ENCODE assay signal across 20 cellular contexts in the genomic region with DNA sequence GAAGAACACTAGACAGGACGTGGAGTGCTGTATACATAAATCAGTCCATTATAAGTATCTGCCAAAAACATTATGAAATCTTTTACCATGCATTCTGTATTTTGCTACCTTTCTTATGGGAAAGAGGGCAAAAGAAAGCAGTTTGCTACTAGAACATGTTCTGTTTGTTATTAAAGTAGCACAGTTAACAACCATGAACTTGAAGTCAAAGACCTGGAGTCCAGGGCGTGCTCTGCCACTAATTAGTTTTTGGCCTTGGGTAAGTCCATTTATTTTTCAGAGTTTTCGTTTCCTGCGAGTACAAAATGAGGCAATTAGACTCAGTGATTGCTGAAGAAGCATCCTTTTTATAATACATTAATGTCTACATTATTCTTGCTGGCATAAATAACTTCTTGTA.
"Had no signal": no experiment of that assay in that cellular context is flagged by ENCODE, and none has a peak within 500 bp of the region (broad histone marks: within the 10 kb centered on the region; RNA-seq: fewer than 3 reads in every experiment).

No MANE protein-coding gene starts in this region.

- ATAC-seq: gastrocnemius medialis; left cardiac atrium; lower lobe of right lung; naive thymus-derived CD8-positive, alpha-beta T cell; stimulated activated naive B cell treated with anti-CD40 and anti-IgM and Interleukin-4, amounts not matched to agents 10 μg/mL and 1 μg/mL and 100 μg/mL, for 72 hours had no signal

- H3K36me3 ChIP-seq: gastrocnemius medialis, left ventricle myocardium inferior, lower lobe of right lung, right lobe of liver, tibial artery had no signal

- H3K4me3 ChIP-seq: dorsolateral prefrontal cortex, gastrocnemius medialis, left ventricle myocardium inferior, lower lobe of right lung, right lobe of liver, tibial artery had no signal

- DNase-seq: central memory CD4-positive, alpha-beta T cell; dorsolateral prefrontal cortex; effector CD4-positive, alpha-beta T cell; foreskin fibroblast; gastrocnemius medialis; head of caudate nucleus; left cardiac atrium; left ventricle myocardium inferior; lower lobe of right lung; naive thymus-derived CD8-positive, alpha-beta T cell; nucleus accumbens; posterior cingulate gyrus; right lobe of liver; small intestine; stimulated activated CD4-positive, alpha-beta T cell treated with anti-CD3 and anti-CD28 coated beads, Interleukin-15, amount 100 ng/mL, for 24 hours; stimulated activated CD4-positive, alpha-beta T cell treated with anti-CD3 and anti-CD28 coated beads, Interleukin-2, amount 100 ng/mL, for 48 hours; stimulated activated naive B cell treated with anti-CD40 and anti-IgM and Interleukin-4, amounts not matched to agents 10 μg/mL and 1 μg/mL and 100 μg/mL, for 72 hours; tibial artery had no signal

- H3K4me1 Mint-ChIP-seq: naive thymus-derived CD8-positive, alpha-beta T cell; stimulated activated naive B cell treated with anti-CD40 and anti-IgM and Interleukin-4, amounts not matched to agents 10 μg/mL and 1 μg/mL and 100 μg/mL, for 72 hours had no signal

- H3K4me3 Mint-ChIP-seq: naive thymus-derived CD8-positive, alpha-beta T cell; stimulated activated naive B cell treated with anti-CD40 and anti-IgM and Interleukin-4, amounts not matched to agents 10 μg/mL and 1 μg/mL and 100 μg/mL, for 72 hours; stimulated activated naive CD8-positive, alpha-beta T cell treated with anti-CD3 and anti-CD28 coated beads, Interleukin-15, Interleukin-2, amounts not matched to agents 100 ng/mL and 50 ng/mL, for 24 hours; type B pancreatic cell had no signal

- H3K27ac Mint-ChIP-seq: naive thymus-derived CD8-positive, alpha-beta T cell; stimulated activated naive B cell treated with anti-CD40 and anti-IgM and Interleukin-4, amounts not matched to agents 10 μg/mL and 1 μg/mL and 100 μg/mL, for 72 hours; stimulated activated naive CD8-positive, alpha-beta T cell treated with anti-CD3 and anti-CD28 coated beads, Interleukin-15, Interleukin-2, amounts not matched to agents 100 ng/mL and 50 ng/mL, for 24 hours; type B pancreatic cell had no signal

- H3K9me3 Mint-ChIP-seq: stimulated activated naive CD8-positive, alpha-beta T cell treated with anti-CD3 and anti-CD28 coated beads, Interleukin-15, Interleukin-2, amounts not matched to agents 100 ng/mL and 50 ng/mL, for 24 hours; type B pancreatic cell had no signal

- H3K27me3 Mint-ChIP-seq: naive thymus-derived CD8-positive, alpha-beta T cell; stimulated activated naive B cell treated with anti-CD40 and anti-IgM and Interleukin-4, amounts not matched to agents 10 μg/mL and 1 μg/mL and 100 μg/mL, for 72 hours; stimulated activated naive CD8-positive, alpha-beta T cell treated with anti-CD3 and anti-CD28 coated beads, Interleukin-15, Interleukin-2, amounts not matched to agents 100 ng/mL and 50 ng/mL, for 24 hours; type B pancreatic cell had no signal

- H3K4me1 ChIP-seq: gastrocnemius medialis, left ventricle myocardium inferior, lower lobe of right lung, right lobe of liver, tibial artery had no signal

- H3K27ac ChIP-seq: dorsolateral prefrontal cortex, gastrocnemius medialis, left ventricle myocardium inferior, lower lobe of right lung, right lobe of liver, tibial artery had no signal

- H3K27me3 ChIP-seq: dorsolateral prefrontal cortex, gastrocnemius medialis, right lobe of liver, tibial artery had no signal

- H3K9me3 ChIP-seq: gastrocnemius medialis, lower lobe of right lung, right lobe of liver, tibial artery had no signal

- H3K36me3 Mint-ChIP-seq: naive thymus-derived CD8-positive, alpha-beta T cell; stimulated activated naive B cell treated with anti-CD40 and anti-IgM and Interleukin-4, amounts not matched to agents 10 μg/mL and 1 μg/mL and 100 μg/mL, for 72 hours; type B pancreatic cell had no signal
